ENCODE assay signal across 30 cellular contexts in the genomic region with DNA sequence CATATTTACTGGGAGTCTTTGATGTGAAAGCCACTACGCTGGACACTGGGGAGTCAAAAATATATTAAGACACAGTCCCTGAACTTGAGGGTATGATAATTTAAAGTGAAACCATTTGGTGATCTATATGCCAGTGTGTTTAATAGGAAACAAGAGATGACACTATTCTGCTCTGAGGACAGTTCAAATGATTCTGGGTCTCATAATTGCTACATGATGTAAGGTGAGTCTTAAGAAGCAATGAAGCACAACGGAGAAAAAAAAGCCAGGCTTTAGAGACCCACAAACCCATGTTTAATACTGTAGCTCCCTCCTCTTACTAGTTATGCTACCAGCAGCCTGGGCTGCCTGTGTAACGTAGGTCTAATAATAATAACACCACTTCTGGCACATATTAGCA.
"Had no signal": no experiment of that assay in that cellular context is flagged by ENCODE, and none has a peak within 500 bp of the region (broad histone marks: within the 10 kb centered on the region; RNA-seq: fewer than 3 reads in every experiment).

No MANE protein-coding gene starts in this region.

- H3K4me1 Mint-ChIP-seq: activated B cell treated with CpG ODN at 0.5 μM for 24 hours; activated naive CD4-positive, alpha-beta T cell treated with anti-CD3 and anti-CD28 coated beads, Interleukin-2, amount 10 ng/mL, durations not matched to agents 7 days and 5 days; central memory CD8-positive, alpha-beta T cell; T-helper 17 cell had no signal

- H3K36me3 Mint-ChIP-seq: activated naive CD4-positive, alpha-beta T cell treated with anti-CD3 and anti-CD28 coated beads, Interleukin-2, amount 10 ng/mL, durations not matched to agents 7 days and 5 days; activated naive CD8-positive, alpha-beta T cell had no signal

- DNase-seq: activated B cell treated with CpG ODN at 0.5 μM for 24 hours; activated CD4-positive, alpha-beta T cell treated with anti-CD3 and anti-CD28 coated beads for 48 hours; activated CD4-positive, alpha-beta T cell treated with anti-CD3 and anti-CD28 coated beads, Interleukin-2, amount 50 U/mL, for 1 hour; activated CD4-positive, alpha-beta T cell treated with anti-CD3 and anti-CD28 coated beads, Interleukin-2, amount 50 U/mL, for 48 hours; activated CD8-positive, alpha-beta memory T cell treated with anti-CD3 and anti-CD28 coated beads for 24 hours; activated CD8-positive, alpha-beta T cell treated with anti-CD3 and anti-CD28 coated beads for 36 hours; activated effector memory CD4-positive, alpha-beta T cell treated with anti-CD3 and anti-CD28 coated beads, Interleukin-2, amount 50 U/mL, for 16 hours; activated naive CD4-positive, alpha-beta T cell treated with anti-CD3 and anti-CD28 coated beads, Interleukin-2, amount 10 ng/mL, durations not matched to agents 7 days and 5 days; activated T-cell treated with anti-CD3 and anti-CD28 coated beads, Interleukin-2, amount 50 U/mL, for 1 hour; activated T-cell treated with anti-CD3 and anti-CD28 coated beads, Interleukin-2, amount 50 U/mL, for 48 hours; amniotic stem cell; anterior cingulate cortex; brain microvascular endothelial cell; dorsolateral prefrontal cortex; effector memory CD4-positive, alpha-beta T cell; endodermal cell; foreskin fibroblast; glutamatergic neuron; T-helper 1 cell; T-helper 17 cell; T1000; WERI-Rb-1 had no signal

- ATAC-seq: activated CD4-positive, CD25-positive, alpha-beta regulatory T cell treated with anti-CD3 and anti-CD28 coated beads, Interleukin-2, amount 50 U/mL, for 24 hours; activated CD8-positive, alpha-beta T cell treated with anti-CD3 and anti-CD28 coated beads for 36 hours; esophagus mucosa; T-helper 17 cell had no signal

- H3K27ac Mint-ChIP-seq: activated B cell treated with CpG ODN at 0.5 μM for 24 hours; activated CD8-positive, alpha-beta T cell treated with anti-CD3 and anti-CD28 coated beads for 36 hours; activated naive CD4-positive, alpha-beta T cell treated with anti-CD3 and anti-CD28 coated beads, Interleukin-2, amount 10 ng/mL, durations not matched to agents 7 days and 5 days; activated naive CD8-positive, alpha-beta T cell; activated T-helper 1 cell treated with anti-CD3 and anti-CD28 coated beads, Interleukin-12 subunit alpha, Interleukin-12 subunit beta, Interleukin-2, Interleukin-4 antibody, amounts not matched to agents 30 ng/mL and 10 ng/mL and 1 ng/mL, durations not matched to agents 14 hours and 24 hours and 36 hours; activated T-helper 2 cell treated with anti-CD3 and anti-CD28 coated beads, Interferon-gamma antibody, Interleukin-2, Interleukin-4, amounts not matched to agents 10 μg/mL and 5 μg/mL and 100 μg/mL, durations not matched to agents 14 hours and 24 hours and 36 hours; dendritic cell treated with granulocyte-macrophage colony-stimulating factor and Interleukin-4, amounts not matched to agents 40 ng/mL and 50 ng/mL, for 4 days; endodermal cell; T-helper 17 cell; T-helper 2 cell treated with Interferon-gamma antibody and Interleukin-4, amounts not matched to agents 5 μg/mL and 100 μg/mL, for 36 hours had no signal

- H3K27me3 Mint-ChIP-seq: activated B cell treated with CpG ODN at 0.5 μM for 24 hours; central memory CD8-positive, alpha-beta T cell; dendritic cell treated with granulocyte-macrophage colony-stimulating factor and Interleukin-4, amounts not matched to agents 40 ng/mL and 50 ng/mL, for 4 days had no signal

- H3K4me3 Mint-ChIP-seq: activated B cell treated with CpG ODN at 0.5 μM for 24 hours; activated CD8-positive, alpha-beta T cell treated with anti-CD3 and anti-CD28 coated beads for 36 hours; activated naive CD4-positive, alpha-beta T cell treated with anti-CD3 and anti-CD28 coated beads, Interleukin-2, amount 10 ng/mL, durations not matched to agents 7 days and 5 days; activated naive CD8-positive, alpha-beta T cell; activated T-helper 1 cell treated with anti-CD3 and anti-CD28 coated beads, Interleukin-12 subunit alpha, Interleukin-12 subunit beta, Interleukin-2, Interleukin-4 antibody, amounts not matched to agents 30 ng/mL and 10 ng/mL and 1 ng/mL, durations not matched to agents 14 hours and 24 hours and 36 hours; central memory CD8-positive, alpha-beta T cell; dendritic cell treated with granulocyte-macrophage colony-stimulating factor and Interleukin-4, amounts not matched to agents 40 ng/mL and 50 ng/mL, for 4 days; endodermal cell; T-helper 17 cell; T-helper 2 cell treated with Interferon-gamma antibody and Interleukin-4, amounts not matched to agents 5 μg/mL and 100 μg/mL, for 36 hours had no signal

- H3K9me3 Mint-ChIP-seq: activated B cell treated with CpG ODN at 0.5 μM for 24 hours; activated CD8-positive, alpha-beta T cell treated with anti-CD3 and anti-CD28 coated beads for 36 hours; activated naive CD4-positive, alpha-beta T cell treated with anti-CD3 and anti-CD28 coated beads, Interleukin-2, amount 10 ng/mL, durations not matched to agents 7 days and 5 days; activated T-helper 1 cell treated with anti-CD3 and anti-CD28 coated beads, Interleukin-12 subunit alpha, Interleukin-12 subunit beta, Interleukin-2, Interleukin-4 antibody, amounts not matched to agents 30 ng/mL and 10 ng/mL and 1 ng/mL, durations not matched to agents 14 hours and 24 hours and 36 hours; activated T-helper 2 cell treated with anti-CD3 and anti-CD28 coated beads, Interferon-gamma antibody, Interleukin-2, Interleukin-4, amounts not matched to agents 10 μg/mL and 5 μg/mL and 100 μg/mL, durations not matched to agents 14 hours and 24 hours and 36 hours; central memory CD8-positive, alpha-beta T cell; dendritic cell treated with granulocyte-macrophage colony-stimulating factor and Interleukin-4, amounts not matched to agents 40 ng/mL and 50 ng/mL, for 4 days; endodermal cell; T-helper 2 cell treated with Interferon-gamma antibody and Interleukin-4, amounts not matched to agents 5 μg/mL and 100 μg/mL, for 36 hours had no signal
